8 cellular contexts compared by ENCODE assay signal in the genomic region with DNA sequence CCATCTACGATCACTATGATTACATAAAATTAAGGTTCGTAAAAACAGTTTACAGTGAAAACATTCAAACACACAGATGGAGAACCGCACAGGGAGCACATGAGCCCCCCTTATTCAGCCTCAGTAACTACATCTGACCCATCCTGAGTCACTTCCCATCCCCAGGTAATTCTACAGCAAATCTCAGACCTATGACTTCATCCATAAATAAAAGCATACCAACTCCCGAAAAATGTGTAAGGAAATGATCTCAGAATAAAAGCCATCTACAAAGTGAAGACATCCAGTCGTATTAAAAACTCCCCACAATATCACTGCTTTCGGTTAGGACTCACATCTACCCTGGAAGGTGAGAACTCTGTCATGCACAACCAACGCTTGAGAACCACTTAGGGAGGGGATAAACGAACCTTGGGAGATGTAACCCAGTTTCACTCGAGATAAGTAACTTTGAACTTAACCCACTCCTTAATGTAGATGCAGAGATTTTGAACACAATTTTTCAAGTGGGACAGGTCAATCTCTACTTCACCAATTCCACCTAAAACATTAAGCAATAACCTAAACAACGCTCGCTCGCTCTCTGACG. TPM values are rescaled to one million over a fixed set of nuclear protein-coding genes. Genes with fewer than 3 reads are reported as not detected.
DNase-seq lines count a peak whose midpoint lies in the region; ATAC-seq, FAIRE-seq and TF ChIP-seq lines count a peak whose summit lies in the region.

No MANE protein-coding gene starts in this region.

- peak overlapping the region; percentile 62 for H3K4ac ChIP-seq in IMR-90 (ENCODE audit: low read depth, low read length)

- TF ChIP-seq POLR2A in IMR-90 (IDR thresholded peaks at IDR 0.05; ENCODE audit: low read depth, low read length) = peak; percentile 88
- TF ChIP-seq POLR2A in K562 (conservative IDR thresholded peaks at IDR 0.05) = no peak

- in situ Hi-C loops in IMR-90 (cut with MboI; ENCODE audit: low sequenced_read_pairs) = no loop called here
- in situ Hi-C loops in K562 (cut with MboI) = no loop called here

- H3K27me3 ChIP-seq in IMR-90 (ENCODE audit: control insufficient read depth, insufficient read depth, low read length) (no peaks in the 10 kb centered on the region), K562 (ENCODE audit: control insufficient read depth in 2 of 2, insufficient read depth in 2 of 2, low read length in 2 of 2) (no peaks in the 10 kb centered on the region)

- BruUV-seq in IMR-90 (replicated peaks; lab: Mats Ljungman, UMichigan) (no TSS peak), K562 (replicated peaks; lab: Mats Ljungman, UMichigan) (TSS peak; percentile 35)

- H3K9me3 ChIP-seq in IMR-90 (ENCODE audit: control insufficient read depth, insufficient read depth, low read length) (no peaks in the 10 kb centered on the region), K562 (replicated peaks; ENCODE audit: control insufficient read depth, insufficient read depth, low read depth, low read length) (no peaks in the 10 kb centered on the region)

- H3K27ac ChIP-seq in C4-2B (peak overlapping the region; percentile 92), IMR-90 (ENCODE audit: insufficient read depth, low read length) (peak overlapping the region; percentile 87), K562 (ENCODE audit: extremely low read depth, low read depth, low read length) (peak overlapping the region; percentile 90)

- H3K36me3 ChIP-seq in IMR-90 (ENCODE audit: control insufficient read depth, insufficient read depth, low read length) (peaks cover 31% of the 10 kb centered on the region), K562 (ENCODE audit: control insufficient read depth, insufficient read depth, low read length) (peaks cover 43% of the 10 kb centered on the region)

- peak overlapping the region; percentile 93 for H2AK5ac ChIP-seq in IMR-90 (ENCODE audit: low read depth, low read length)

- dilution Hi-C loops in IMR-90 (cut with HindIII; ENCODE audit: low sequenced_read_pairs, unreplicated experiment) = no loop called here

- peak overlapping the region; percentile 98 for H2AK9ac ChIP-seq in IMR-90 (replicated peaks; ENCODE audit: low read depth, low read length, poor library complexity)

- TF ChIP-seq CTCF in C4-2B (conservative IDR thresholded peaks at IDR 0.05) = no peak
- no peak for TF ChIP-seq CTCF in IMR-90 (conservative IDR thresholded peaks at IDR 0.05; ENCODE audit: low read depth, low read length)
- no peak for TF ChIP-seq CTCF in K562 (IDR thresholded peaks at IDR 0.05 in 2 of 3, conservative IDR thresholded peaks at IDR 0.05 in 1 of 3; ENCODE audit: insufficient read depth in 2 of 3, low read depth in 1 of 3, low read length in 3 of 3)

- FAIRE-seq in K562 (lab: Jason Lieb, UNC) = no peak

- peak overlapping the region; percentile 57; the same call in 1 of the 2 replicates for H2BK120ac ChIP-seq in IMR-90 (ENCODE audit: low read depth, low read length)

- peak overlapping the region; percentile 77; the same call in 1 of the 2 replicates for H4K91ac ChIP-seq in IMR-90 (ENCODE audit: insufficient read depth, low read depth, low read length)

- H3K4me2 ChIP-seq in IMR-90 (ENCODE audit: low read depth, low read length) (peak overlapping the region; percentile 88), K562 (ENCODE audit: insufficient read depth, low read length) (peak overlapping the region; percentile 100)

- H2BK20ac ChIP-seq in IMR-90 (ENCODE audit: low read depth, low read length) = peak overlapping the region; percentile 27; the same call in 1 of the 2 replicates

- peaks cover 24 to 51% of the 10 kb centered on the region in 2 experiments for H3K79me1 ChIP-seq in IMR-90 (ENCODE audit: low read depth in 1 of 2, low read length in 2 of 2)

- H4K8ac ChIP-seq in IMR-90 (ENCODE audit: low read depth in 2 of 2, low read length in 2 of 2) = peak overlapping the region in 1 of 2 experiments; percentile 53; a peak in 2 of 4 replicates

- TF ChIP-seq RAD21 in IMR-90 (IDR thresholded peaks at IDR 0.05; ENCODE audit: low read length) = no peak
- no peak for TF ChIP-seq RAD21 in K562 (CRISPR knock-in tag; conservative IDR thresholded peaks at IDR 0.05 in 1 of 2, IDR thresholded peaks at IDR 0.05 in 1 of 2)

- peak overlapping the region; percentile 88 for H3K56ac ChIP-seq in IMR-90 (ENCODE audit: extremely low read depth, insufficient read depth, low read length)

- H3K23ac ChIP-seq in IMR-90 (ENCODE audit: low read depth, low read length) = peak overlapping the region; percentile 99

- CTCF ChIA-PET in IMR-90 (lab: Yijun Ruan, JAX) = no interaction called here
- CTCF ChIA-PET in K562 (lab: Yijun Ruan, JAX; ENCODE audit: low intra/inter-chr PET ratio) = no interaction called here

- peak overlapping the region; percentile 52 for H2BK5ac ChIP-seq in IMR-90 (ENCODE audit: low read depth, low read length, poor library complexity, severe bottlenecking)

- POLR2A ChIA-PET in IMR-90 (lab: Charles Lee; ENCODE audit: unreplicated experiment) = no interaction called here
- POLR2A ChIA-PET in K562 (lab: Yijun Ruan, JAX) = no interaction called here

- H3K4me1 ChIP-seq in IMR-90 (ENCODE audit: control insufficient read depth, insufficient read depth, low read length) (peaks cover 11% of the 10 kb centered on the region), K562 (replicated peaks in 1 of 2; ENCODE audit: control insufficient read depth in 2 of 2, insufficient read depth in 2 of 2, low read length in 2 of 2) (peaks cover 17 to 31% of the 10 kb centered on the region in 2 experiments)

- no peak for TF ChIP-seq EP300 in K562 (IDR thresholded peaks at IDR 0.05; ENCODE audit: low read length)

- no peak for ATAC-seq in IMR-90 (ENCODE audit: low read depth)
- ATAC-seq in K562 = no peak
- no peak for ATAC-seq in HG03432 (IDR thresholded peaks at IDR 0.05; ENCODE audit: unreplicated experiment)
- ATAC-seq in GM18870 (IDR thresholded peaks at IDR 0.05; ENCODE audit: unreplicated experiment) = no peak
- no peak for ATAC-seq in GM19328 (IDR thresholded peaks at IDR 0.05; ENCODE audit: unreplicated experiment)
- ATAC-seq in HG02938 (IDR thresholded peaks at IDR 0.05; ENCODE audit: unreplicated experiment) = no peak

- H3K9ac ChIP-seq in IMR-90 (ENCODE audit: low read depth, low read length) (peak overlapping the region; percentile 89), K562 (ENCODE audit: insufficient read depth in 1 of 2, low read depth in 2 of 2, low read length in 2 of 2) (peak overlapping the region; percentile 71 to 93)

- H3K79me2 ChIP-seq in K562 (ENCODE audit: control insufficient read depth, insufficient read depth, low read length) = peaks cover 43% of the 10 kb centered on the region

- peak overlapping the region; percentile 0; the same call in 1 of the 2 replicates for H4K5ac ChIP-seq in IMR-90 (ENCODE audit: low read depth, low read length)

- whole genome bisulfite sequencing in IMR-90 (ENCODE audit: extremely low coverage in 2 of 2, insufficient read length in 1 of 2), 2 experiments = 3% methylated on average over 4 of the region's 13 CpGs; no CpG with 5 or more reads in 1 of the 2 experiments
- 14% methylated on average over 13 of the region's 13 CpGs for WGBS in K562 (ENCODE audit: insufficient coverage, low coverage, missing lambda C conversion rate)

- H4K20me1 ChIP-seq in IMR-90 (ENCODE audit: insufficient read depth, low read length) (peaks cover 37% of the 10 kb centered on the region), K562 (replicated peaks; ENCODE audit: control insufficient read depth, insufficient read depth, low read length) (peaks cover 15% of the 10 kb centered on the region)

- intact Hi-C loops in IMR-90 (cut with micrococcal nuclease) = no loop called here
- intact Hi-C loops in K562 (cut with micrococcal nuclease) = no loop called here

- H3K4me3 ChIP-seq in IMR-90 (ENCODE audit: insufficient read depth, low read depth, low read length) = peak overlapping the region; percentile 81
- H3K4me3 ChIP-seq in K562 = peak overlapping the region; percentile 63

- no peak overlapping the region for H2BK15ac ChIP-seq in IMR-90 (ENCODE audit: low read depth, low read length)

- H2AFZ ChIP-seq in IMR-90 (replicated peaks; ENCODE audit: low read length, poor library complexity) (peak overlapping the region; percentile 96), K562 (ENCODE audit: low read depth, low read length) (0 out of 2 replicates have a peak overlapping the region, but pooled peaks have one; percentile 77)

- H3K14ac ChIP-seq in IMR-90 (replicated peaks; ENCODE audit: low read depth, low read length) = peak overlapping the region; percentile 98

- H3K9me1 ChIP-seq in IMR-90 (ENCODE audit: insufficient read depth, low read length) (peaks cover 13% of the 10 kb centered on the region), K562 (ENCODE audit: control insufficient read depth, insufficient read depth, low read length) (peaks cover 4% of the 10 kb centered on the region)

- DNase-seq in IMR-90 (peak; percentile 86), K562 (ENCODE audit: extremely low read depth in 1 of 4, low spot score in 3 of 4) (peak in 3 of 4 experiments; percentile 6 to 15 (median 13)), medulla oblongata (ENCODE audit: extremely low spot score) (peak; percentile 24)

- peak overlapping the region; percentile 63; the same call in 1 of the 2 replicates for H3K18ac ChIP-seq in IMR-90 (ENCODE audit: low read depth, low read length)

RNA-seq across cellular contexts. Expression of a gene that starts 1.3 kb away (rescaled TPM):
- 28.3 and 30.6 TPM in 2 replicates for total RNA-seq in IMR-90 (2012; rRNA removed)
- 38.3 and 39.7 TPM in 2 replicates for polyA plus RNA-seq in IMR-90 (2012; rRNA removed)
- polyA plus RNA-seq in IMR-90 (2012; cell fraction: cytosol; rRNA removed) = 21.7 and 22.5 TPM in 2 replicates
- polyA plus RNA-seq in IMR-90 (2012; cell fraction: nucleus; rRNA removed; ENCODE audit: low replicate concordance) = 135 and 196 TPM in 2 replicates
- 148 and 235 TPM in 2 replicates for total RNA-seq in K562 (2011; cell fraction: chromatin; rRNA removed; ENCODE audit: low replicate concordance)
- 81.9 and 95.5 TPM in 2 replicates for total RNA-seq in K562 (2011; cell fraction: nucleolus; rRNA removed)
- 95.0 and 103 TPM in 2 replicates for total RNA-seq in K562 (2011; cell fraction: nucleoplasm; rRNA removed)
- 15.1 and 18.3 TPM in 2 replicates for total RNA-seq in K562 (2014; rRNA removed)
- total RNA-seq in K562 (2014; rRNA removed; fragmentation: Illumina TruSeq; extraction: Trizol) = 23.7 and 29.8 TPM in 2 replicates
- 18.5 and 20.8 TPM in 2 replicates for total RNA-seq in K562 (2015; rRNA removed; fragmentation: Illumina TruSeq; extraction: Trizol)
- total RNA-seq in K562 (2021) = 66.8 and 72.8 TPM in 2 replicates
- polyA plus RNA-seq in K562 (2011; rRNA removed) = 22.5 and 34.0 TPM in 2 replicates
- 21.9 and 24.7 TPM in 2 replicates for polyA plus RNA-seq in K562 (2011; cell fraction: cytosol; rRNA removed)
- polyA plus RNA-seq in K562 (2011; cell fraction: nucleus; rRNA removed) = 99.8 and 123 TPM in 2 replicates
- polyA plus RNA-seq in K562 (2012) = 45.4 and 46.5 TPM in 2 replicates
- polyA plus RNA-seq in K562 (2014; fragmentation: Illumina TruSeq; extraction: Trizol) = 45.9 and 47.4 TPM in 2 replicates
- polyA plus RNA-seq in K562 (2014; fragmentation: Nextera tagmentation; extraction: Ambion mirVana) = 1 to 10 TPM; 6.4 to 8.5 TPM
- 31.7 and 33.9 TPM in 2 replicates for polyA plus RNA-seq in K562 (2014; rRNA removed)
- polyA minus RNA-seq in K562 (2011; rRNA and poly(A)+ RNA removed) = 34.2 and 37.2 TPM in 2 replicates
- polyA minus RNA-seq in K562 (2011; cell fraction: cytosol; rRNA and poly(A)+ RNA removed) = 21.8 and 26.1 TPM in 2 replicates
- 26.8 and 40.4 TPM in 2 replicates for polyA minus RNA-seq in K562 (2011; cell fraction: nucleus; rRNA and poly(A)+ RNA removed)

RNA-seq across cellular contexts. Expression of a gene that starts 57.2 kb away (rescaled TPM):
- total RNA-seq in IMR-90 (2012; rRNA removed) (7.9 and 8.3 TPM in 2 replicates), K562 (2014; rRNA removed) (15.0 and 15.1 TPM in 2 replicates), K562 (2014; rRNA removed; fragmentation: Illumina TruSeq; extraction: Trizol) (16.8 and 18.3 TPM in 2 replicates), K562 (2015; rRNA removed; fragmentation: Illumina TruSeq; extraction: Trizol) (19.6 and 21.2 TPM in 2 replicates), K562 (2021) (24.4 and 27.7 TPM in 2 replicates)
- polyA plus RNA-seq in IMR-90 (2012; rRNA removed) (10.1 and 12.4 TPM in 2 replicates), K562 (2011; rRNA removed) (16.1 and 16.5 TPM in 2 replicates), K562 (2014; fragmentation: Illumina TruSeq; extraction: Trizol) (20.5 and 24.1 TPM in 2 replicates), K562 (2014; fragmentation: Nextera tagmentation; extraction: Ambion mirVana) (under 1 TPM; 0.52 to 0.70 TPM), K562 (2014; rRNA removed) (25.1 and 25.4 TPM in 2 replicates)
- 6.2 and 9.0 TPM in 2 replicates for polyA plus RNA-seq in IMR-90 (2012; cell fraction: cytosol; rRNA removed)
- polyA plus RNA-seq in IMR-90 (2012; cell fraction: nucleus; rRNA removed; ENCODE audit: low replicate concordance) = 46.8 and 57.8 TPM in 2 replicates
- total RNA-seq in K562 (2011; cell fraction: chromatin; rRNA removed; ENCODE audit: low replicate concordance) = 59.2 and 70.8 TPM in 2 replicates
- 27.7 and 37.1 TPM in 2 replicates for total RNA-seq in K562 (2011; cell fraction: nucleolus; rRNA removed)
- total RNA-seq in K562 (2011; cell fraction: nucleoplasm; rRNA removed) = 34.9 and 43.7 TPM in 2 replicates
- 14.2 and 14.9 TPM in 2 replicates for polyA plus RNA-seq in K562 (2011; cell fraction: cytosol; rRNA removed)
- 71.2 and 83.3 TPM in 2 replicates for polyA plus RNA-seq in K562 (2011; cell fraction: nucleus; rRNA removed)
- polyA plus RNA-seq in K562 (2012) = 17.4 and 27.1 TPM in 2 replicates
- 12.2 and 12.3 TPM in 2 replicates for polyA minus RNA-seq in K562 (2011; rRNA and poly(A)+ RNA removed)
- polyA minus RNA-seq in K562 (2011; cell fraction: cytosol; rRNA and poly(A)+ RNA removed) = 6.5 and 8.0 TPM in 2 replicates
- polyA minus RNA-seq in K562 (2011; cell fraction: nucleus; rRNA and poly(A)+ RNA removed) = 12.8 and 20.0 TPM in 2 replicates

Comparison
In these comparisons a context has a peak if more than half of its experiments do, and no peak if none do; other contexts are left out.
1. DNase-seq: peak in every context shown above with its lines; median percentile 86 in IMR-90; 24 in medulla oblongata; 13 in K562.